36 cellular contexts compared by ENCODE assay signal in the genomic region with DNA sequence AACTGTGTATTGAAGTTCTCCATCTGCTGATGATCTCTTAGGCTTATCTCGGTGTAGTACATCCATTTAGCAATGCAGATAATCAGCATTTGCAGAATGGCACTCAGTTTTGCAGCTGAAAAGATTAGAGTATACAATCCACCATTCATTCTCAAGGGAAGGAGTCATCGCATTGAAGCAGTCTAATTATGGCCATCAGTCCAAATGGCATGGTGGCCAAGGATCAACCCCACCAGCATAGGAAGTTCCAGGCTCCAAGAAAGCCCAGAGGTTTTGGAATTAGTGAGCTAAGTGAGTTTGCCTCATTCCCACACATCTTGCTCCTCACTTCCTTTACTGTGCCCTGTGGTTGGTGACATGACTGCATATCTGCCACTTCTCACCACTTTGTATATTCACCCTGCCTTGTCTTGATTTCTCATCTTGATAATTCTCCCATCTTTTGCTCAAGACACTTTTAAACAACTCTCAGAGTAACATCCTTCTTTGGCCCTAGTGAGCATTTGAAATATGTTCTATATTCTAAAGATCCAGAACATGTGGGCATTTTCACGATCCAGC.
"Had no signal": no experiment of that assay in that cellular context is flagged by ENCODE, and none has a peak within 500 bp of the region (broad histone marks: within the 10 kb centered on the region; RNA-seq: fewer than 3 reads in every experiment).

No MANE protein-coding gene starts in this region.

- H3K36me3 ChIP-seq: ascending aorta, WERI-Rb-1 had no signal

- H3K27me3 ChIP-seq: ascending aorta had no signal

- H3K4me1 Mint-ChIP-seq: activated CD4-positive, alpha-beta memory T cell treated with anti-CD3 and anti-CD28 coated beads, Interleukin-2, amount 10 ng/mL, durations not matched to agents 7 days and 5 days; activated CD4-positive, alpha-beta T cell treated with anti-CD3 and anti-CD28 coated beads for 36 hours; activated CD4-positive, alpha-beta T cell treated with anti-CD3 and anti-CD28 coated beads, Interleukin-2, amount 10 ng/mL, durations not matched to agents 7 days and 5 days; activated CD8-positive, alpha-beta memory T cell treated with anti-CD3 and anti-CD28 coated beads, Interleukin-2, amount 10 ng/mL, durations not matched to agents 7 days and 5 days; activated naive CD4-positive, alpha-beta T cell treated with anti-CD3 and anti-CD28 coated beads, Interleukin-2, amount 10 ng/mL, durations not matched to agents 7 days and 5 days; activated naive CD4-positive, alpha-beta T cell treated with anti-CD3 and anti-CD28 coated beads, Interleukin-2, amount 50 U/mL, for 24 hours; activated naive CD8-positive, alpha-beta T cell treated with anti-CD3 and anti-CD28 coated beads, Interleukin-2, amount 10 ng/mL, durations not matched to agents 7 days and 5 days; activated naive CD8-positive, alpha-beta T cell treated with anti-CD3 and anti-CD28 coated beads, Interleukin-2, amount 50 U/mL, for 24 hours; brain; WTC11 had no signal

- H3K27me3 Mint-ChIP-seq: activated CD4-positive, alpha-beta memory T cell treated with anti-CD3 and anti-CD28 coated beads, Interleukin-2, amount 10 ng/mL, durations not matched to agents 7 days and 5 days; activated CD4-positive, alpha-beta T cell treated with anti-CD3 and anti-CD28 coated beads for 36 hours; activated CD4-positive, alpha-beta T cell treated with anti-CD3 and anti-CD28 coated beads, Interleukin-2, amount 10 ng/mL, durations not matched to agents 7 days and 5 days; activated CD8-positive, alpha-beta memory T cell treated with anti-CD3 and anti-CD28 coated beads, Interleukin-2, amount 10 ng/mL, durations not matched to agents 7 days and 5 days; activated naive CD4-positive, alpha-beta T cell treated with anti-CD3 and anti-CD28 coated beads, Interleukin-2, amount 10 ng/mL, durations not matched to agents 7 days and 5 days; activated naive CD4-positive, alpha-beta T cell treated with anti-CD3 and anti-CD28 coated beads, Interleukin-2, amount 50 U/mL, for 24 hours; activated naive CD8-positive, alpha-beta T cell; activated naive CD8-positive, alpha-beta T cell treated with anti-CD3 and anti-CD28 coated beads, Interleukin-2, amount 10 ng/mL, durations not matched to agents 7 days and 5 days; activated naive CD8-positive, alpha-beta T cell treated with anti-CD3 and anti-CD28 coated beads, Interleukin-2, amount 50 U/mL, for 24 hours; activated T-cell treated with anti-CD3 and anti-CD28 coated beads, Interleukin-2, amount 50 U/mL, for 24 hours had no signal

- H3K4me1 ChIP-seq: ascending aorta had no signal

- H3K9me3 ChIP-seq: ascending aorta had no signal

- H3K4me3 ChIP-seq: ascending aorta had no signal

- DNase-seq: activated CD4-positive, alpha-beta memory T cell treated with anti-CD3 and anti-CD28 coated beads, Interleukin-2, amount 10 ng/mL, durations not matched to agents 7 days and 5 days; activated CD4-positive, alpha-beta T cell treated with anti-CD3 and anti-CD28 coated beads for 1 hour; activated CD4-positive, alpha-beta T cell treated with anti-CD3 and anti-CD28 coated beads for 36 hours; activated CD4-positive, alpha-beta T cell treated with anti-CD3 and anti-CD28 coated beads for 48 hours; activated CD4-positive, alpha-beta T cell treated with anti-CD3 and anti-CD28 coated beads, Interleukin-2, amount 10 ng/mL, durations not matched to agents 7 days and 5 days; activated CD4-positive, alpha-beta T cell treated with anti-CD3 and anti-CD28 coated beads, Interleukin-2, amount 50 U/mL, for 48 hours; activated CD4-positive, CD25-positive, alpha-beta regulatory T cell; activated CD8-positive, alpha-beta memory T cell treated with anti-CD3 and anti-CD28 coated beads for 24 hours; activated CD8-positive, alpha-beta memory T cell treated with anti-CD3 and anti-CD28 coated beads, Interleukin-2, amount 10 ng/mL, durations not matched to agents 7 days and 5 days; activated CD8-positive, alpha-beta memory T cell treated with anti-CD3 and anti-CD28 coated beads, Interleukin-2, amount 50 U/mL, for 48 hours; activated CD8-positive, alpha-beta T cell treated with anti-CD3 and anti-CD28 coated beads, Interleukin-2, amount 10 ng/mL, durations not matched to agents 7 days and 5 days; activated effector memory CD4-positive, alpha-beta T cell treated with Interleukin-2 at 50 U/mL for 16 hours; activated gamma-delta T cell; activated naive CD4-positive, alpha-beta T cell treated with anti-CD3 and anti-CD28 coated beads, Interleukin-2, amount 10 ng/mL, durations not matched to agents 7 days and 5 days; activated naive CD4-positive, alpha-beta T cell treated with Interleukin-2 at 50 U/mL for 16 hours; activated naive CD8-positive, alpha-beta T cell treated with anti-CD3 and anti-CD28 coated beads, Interleukin-2, amount 10 ng/mL, durations not matched to agents 7 days and 5 days; activated naive CD8-positive, alpha-beta T cell treated with anti-CD3 and anti-CD28 coated beads, Interleukin-2, amount 50 U/mL, for 24 hours; activated T-cell treated with anti-CD3 and anti-CD28 coated beads, Interleukin-2, amount 50 U/mL, for 24 hours; activated T-cell treated with anti-CD3 and anti-CD28 coated beads, Interleukin-2, amount 50 U/mL, for 48 hours; amygdala; anterior cingulate cortex; central memory CD4-positive, alpha-beta T cell; cerebellar nuclear complex; T-helper 1 cell; T-helper 2 cell; T-helper 9 cell; WERI-Rb-1 had no signal

- H3K4me3 Mint-ChIP-seq: activated CD4-positive, alpha-beta memory T cell treated with anti-CD3 and anti-CD28 coated beads, Interleukin-2, amount 10 ng/mL, durations not matched to agents 7 days and 5 days; activated CD4-positive, alpha-beta T cell treated with anti-CD3 and anti-CD28 coated beads for 36 hours; activated CD4-positive, alpha-beta T cell treated with anti-CD3 and anti-CD28 coated beads, Interleukin-2, amount 10 ng/mL, durations not matched to agents 7 days and 5 days; activated CD8-positive, alpha-beta memory T cell treated with anti-CD3 and anti-CD28 coated beads, Interleukin-2, amount 10 ng/mL, durations not matched to agents 7 days and 5 days; activated CD8-positive, alpha-beta T cell treated with anti-CD3 and anti-CD28 coated beads, Interleukin-2, amount 10 ng/mL, durations not matched to agents 7 days and 5 days; activated naive CD4-positive, alpha-beta T cell treated with anti-CD3 and anti-CD28 coated beads, Interleukin-2, amount 10 ng/mL, durations not matched to agents 7 days and 5 days; activated naive CD4-positive, alpha-beta T cell treated with anti-CD3 and anti-CD28 coated beads, Interleukin-2, amount 50 U/mL, for 24 hours; activated naive CD8-positive, alpha-beta T cell; activated naive CD8-positive, alpha-beta T cell treated with anti-CD3 and anti-CD28 coated beads, Interleukin-2, amount 10 ng/mL, durations not matched to agents 7 days and 5 days; activated naive CD8-positive, alpha-beta T cell treated with anti-CD3 and anti-CD28 coated beads, Interleukin-2, amount 50 U/mL, for 24 hours; activated T-cell treated with anti-CD3 and anti-CD28 coated beads, Interleukin-2, amount 50 U/mL, for 24 hours; brain; T-helper 1 cell treated with Interleukin-12 subunit alpha and Interleukin-12 subunit beta and Interleukin-4 antibody, amounts not matched to agents 30 μg/mL and 1 μg/mL, for 36 hours; T-helper 2 cell treated with Interferon-gamma antibody and Interleukin-4, amounts not matched to agents 5 μg/mL and 100 μg/mL, for 36 hours; WTC11 had no signal

- H3K9me3 Mint-ChIP-seq: activated naive CD4-positive, alpha-beta T cell treated with anti-CD3 and anti-CD28 coated beads, Interleukin-2, amount 50 U/mL, for 24 hours; activated naive CD8-positive, alpha-beta T cell treated with anti-CD3 and anti-CD28 coated beads, Interleukin-2, amount 10 ng/mL, durations not matched to agents 7 days and 5 days; brain; T-helper 1 cell treated with Interleukin-12 subunit alpha and Interleukin-12 subunit beta and Interleukin-4 antibody, amounts not matched to agents 30 μg/mL and 1 μg/mL, for 36 hours had no signal

- H3K36me3 Mint-ChIP-seq: activated CD8-positive, alpha-beta memory T cell treated with anti-CD3 and anti-CD28 coated beads, Interleukin-2, amount 10 ng/mL, durations not matched to agents 7 days and 5 days; activated naive CD4-positive, alpha-beta T cell treated with anti-CD3 and anti-CD28 coated beads, Interleukin-2, amount 10 ng/mL, durations not matched to agents 7 days and 5 days; activated naive CD4-positive, alpha-beta T cell treated with anti-CD3 and anti-CD28 coated beads, Interleukin-2, amount 50 U/mL, for 24 hours; activated naive CD8-positive, alpha-beta T cell; activated naive CD8-positive, alpha-beta T cell treated with anti-CD3 and anti-CD28 coated beads, Interleukin-2, amount 10 ng/mL, durations not matched to agents 7 days and 5 days; brain; WTC11 had no signal

- H3K27ac ChIP-seq: ascending aorta, WERI-Rb-1 had no signal

- ATAC-seq: activated CD4-positive, alpha-beta T cell treated with anti-CD3 and anti-CD28 coated beads for 36 hours; activated CD4-positive, CD25-positive, alpha-beta regulatory T cell treated with anti-CD3 and anti-CD28 coated beads, Interleukin-2, amount 50 U/mL, for 24 hours; activated CD8-positive, alpha-beta memory T cell treated with anti-CD3 and anti-CD28 coated beads, Interleukin-2, amount 10 ng/mL, durations not matched to agents 7 days and 5 days; activated CD8-positive, alpha-beta T cell treated with anti-CD3 and anti-CD28 coated beads, Interleukin-2, amount 10 ng/mL, durations not matched to agents 7 days and 5 days; activated naive CD8-positive, alpha-beta T cell treated with anti-CD3 and anti-CD28 coated beads, Interleukin-2, amount 50 U/mL, for 24 hours; WTC11 had no signal

- H3K27ac Mint-ChIP-seq: activated CD4-positive, alpha-beta memory T cell treated with anti-CD3 and anti-CD28 coated beads, Interleukin-2, amount 10 ng/mL, durations not matched to agents 7 days and 5 days; activated CD4-positive, alpha-beta T cell treated with anti-CD3 and anti-CD28 coated beads for 36 hours; activated CD4-positive, alpha-beta T cell treated with anti-CD3 and anti-CD28 coated beads, Interleukin-2, amount 10 ng/mL, durations not matched to agents 7 days and 5 days; activated CD8-positive, alpha-beta memory T cell treated with anti-CD3 and anti-CD28 coated beads, Interleukin-2, amount 10 ng/mL, durations not matched to agents 7 days and 5 days; activated CD8-positive, alpha-beta T cell treated with anti-CD3 and anti-CD28 coated beads, Interleukin-2, amount 10 ng/mL, durations not matched to agents 7 days and 5 days; activated naive CD4-positive, alpha-beta T cell treated with anti-CD3 and anti-CD28 coated beads, Interleukin-2, amount 10 ng/mL, durations not matched to agents 7 days and 5 days; activated naive CD4-positive, alpha-beta T cell treated with anti-CD3 and anti-CD28 coated beads, Interleukin-2, amount 50 U/mL, for 24 hours; activated naive CD8-positive, alpha-beta T cell; activated naive CD8-positive, alpha-beta T cell treated with anti-CD3 and anti-CD28 coated beads, Interleukin-2, amount 10 ng/mL, durations not matched to agents 7 days and 5 days; activated naive CD8-positive, alpha-beta T cell treated with anti-CD3 and anti-CD28 coated beads, Interleukin-2, amount 50 U/mL, for 24 hours; activated T-cell treated with anti-CD3 and anti-CD28 coated beads, Interleukin-2, amount 50 U/mL, for 24 hours; activated T-helper 2 cell treated with anti-CD3 and anti-CD28 coated beads, Interferon-gamma antibody, Interleukin-2, Interleukin-4, amounts not matched to agents 10 μg/mL and 5 μg/mL and 100 μg/mL, durations not matched to agents 14 hours and 24 hours and 36 hours; brain; T-helper 1 cell treated with Interleukin-12 subunit alpha and Interleukin-12 subunit beta and Interleukin-4 antibody, amounts not matched to agents 30 μg/mL and 1 μg/mL, for 36 hours; T-helper 2 cell treated with Interferon-gamma antibody and Interleukin-4, amounts not matched to agents 5 μg/mL and 100 μg/mL, for 36 hours; WTC11 had no signal
